17 cellular contexts compared by ENCODE assay signal in genomic region chr10:133445751-133446708, GRCh38. TPM values are rescaled to one million over a fixed set of nuclear protein-coding genes. Genes with fewer than 3 reads are reported as not detected.
A peak's percentile ranks its signal among the peaks of the same experiment; 100 is the strongest.
DNase-seq lines count a peak whose midpoint lies in the region; ATAC-seq and TF ChIP-seq lines count a peak whose summit lies in the region.
"Had no signal": no experiment of that assay in that cellular context is flagged by ENCODE, and none has a peak within 500 bp of the region (broad histone marks: within the 10 kb centered on the region; RNA-seq: fewer than 3 reads in every experiment).

No MANE protein-coding gene starts in this region.

- peaks cover 26% of the 10 kb centered on the region for H3K36me3 Mint-ChIP-seq in natural killer cell
- peaks cover 36% of the 10 kb centered on the region for H3K36me3 Mint-ChIP-seq in natural killer cell treated with Interleukin-12 subunit alpha and Interleukin-12 subunit beta and Interleukin-15 and Interleukin-18, amount 100 ng/mL, for 72 hours
- peaks cover 37% of the 10 kb centered on the region for H3K36me3 Mint-ChIP-seq in chondrocyte (ENCODE audit: low read depth)

- in situ Hi-C loops in transverse colon (cut with MboI; ENCODE audit: low pct_ligation_motif_present in 1 of 4, low pct_unique_long_range_greater_than_20kb in 1 of 4, low sequenced_read_pairs in 3 of 4): no loop called here

- TF ChIP-seq EP300 in transverse colon (IDR thresholded peaks at IDR 0.05; ENCODE audit: low read depth): no peak

- H3K4me3 ChIP-seq in aorta (ENCODE audit: low read length in 2 of 2) (no peak overlapping the region), transverse colon (no peak overlapping the region)
- H3K4me3 ChIP-seq: GM12878, MG63 had no signal

- intact Hi-C loops in natural killer cell (cut with micrococcal nuclease): loop anchor here (10.0 kb wide), 1 partner anchor 49 kb away; no protein-coding TSS in a partner anchor
- intact Hi-C loops in aorta (cut with DNase I): no loop called here
- intact Hi-C loops in transverse colon (cut with DNase I; ENCODE audit: low total_unique reads): no loop called here

- H3K27ac ChIP-seq in aorta (ENCODE audit: low read depth in 1 of 2, low read length in 2 of 2) (no peak overlapping the region), transverse colon (no peak overlapping the region)

- peaks cover 15 to 16% of the 10 kb centered on the region in 2 donors for H3K9me3 Mint-ChIP-seq in natural killer cell
- peaks cover 20% of the 10 kb centered on the region for H3K9me3 Mint-ChIP-seq in natural killer cell treated with Interleukin-12 subunit alpha and Interleukin-12 subunit beta and Interleukin-15 and Interleukin-18, amount 100 ng/mL, for 72 hours
- peaks cover 32% of the 10 kb centered on the region for H3K9me3 Mint-ChIP-seq in chondrocyte (ENCODE audit: low read depth)

- TF ChIP-seq POLR2A in transverse colon (IDR thresholded peaks at IDR 0.05): no peak
- TF ChIP-seq POLR2A in erythroblast (IDR thresholded peaks at IDR 0.05; ENCODE audit: low read length): no peak

- H3K9me3 ChIP-seq in aorta (ENCODE audit: control insufficient read depth, low read length) (peaks cover 3% of the 10 kb centered on the region), transverse colon (peaks cover 27 to 29% of the 10 kb centered on the region in 2 donors)

- H3K27me3 ChIP-seq in aorta (ENCODE audit: control insufficient read depth in 1 of 2, insufficient read depth in 2 of 2, low read length in 1 of 2) (no peaks in the 10 kb centered on the region), transverse colon (no peaks in the 10 kb centered on the region)
- H3K27me3 ChIP-seq: MG63 had no signal

- no peak for TF ChIP-seq CTCF in natural killer cell (IDR thresholded peaks at IDR 0.05)
- TF ChIP-seq CTCF in chondrocyte (IDR thresholded peaks at IDR 0.05): no peak
- no peak for TF ChIP-seq CTCF in transverse colon (IDR thresholded peaks at IDR 0.05)

- 43 to 52% methylated on average over 59 to 80 of the region's 80 CpGs for WGBS in aorta, 2 donors
- WGBS in transverse colon (ENCODE audit: low coverage in 1 of 2), 2 donors: 82 to 92% methylated on average over 8 to 69 of the region's 80 CpGs

- DNase-seq in natural killer cell: peak; percentile 13
- no peak for DNase-seq in natural killer cell treated with Interleukin-12 subunit alpha and Interleukin-12 subunit beta and Interleukin-15 and Interleukin-18, amount 100 ng/mL, for 72 hours (ENCODE audit: low spot score)
- DNase-seq in chondrocyte (ENCODE audit: low spot score): peak; percentile 83
- DNase-seq in mucosa of gallbladder (ENCODE audit: low spot score): peak; percentile 6
- DNase-seq in aorta: peak; percentile 43 to 76
- DNase-seq in transverse colon: no peak
- no peak for DNase-seq in erythroblast (lab: John Stamatoyannopoulos, UW)
- DNase-seq: AML-193, Caco-2, DMS53, GOT3, MG63, NCI-H1092 treated with DMSO at 0.1 percent for 48 hours, NCI-H1694, PC-3 had no signal

- H3K4me1 ChIP-seq in aorta (ENCODE audit: control insufficient read depth in 1 of 2, insufficient read depth in 2 of 2, low read length in 2 of 2) (no peaks in the 10 kb centered on the region), transverse colon (no peaks in the 10 kb centered on the region)
- H3K4me1 ChIP-seq: Caco-2 had no signal

- H3K27me3 Mint-ChIP-seq in natural killer cell (ENCODE audit: low read depth in 2 of 2) (peaks cover 2 to 13% of the 10 kb centered on the region in 2 donors), chondrocyte (ENCODE audit: low read depth) (peaks cover 2% of the 10 kb centered on the region)
- H3K27me3 Mint-ChIP-seq in natural killer cell treated with Interleukin-12 subunit alpha and Interleukin-12 subunit beta and Interleukin-15 and Interleukin-18, amount 100 ng/mL, for 72 hours: peaks cover 0 to 3% of the 10 kb centered on the region in 2 donors

- H3K27ac Mint-ChIP-seq in natural killer cell (no peak overlapping the region), chondrocyte (ENCODE audit: unreplicated experiment) (no peak overlapping the region)
- peak overlapping the region in 1 of 2 donors; percentile 9 for H3K27ac Mint-ChIP-seq in natural killer cell treated with Interleukin-12 subunit alpha and Interleukin-12 subunit beta and Interleukin-15 and Interleukin-18, amount 100 ng/mL, for 72 hours

- H3K4me1 Mint-ChIP-seq in natural killer cell (peaks cover 13 to 34% of the 10 kb centered on the region in 2 donors), chondrocyte (ENCODE audit: low read depth) (no peaks in the 10 kb centered on the region)
- H3K4me1 Mint-ChIP-seq in natural killer cell treated with Interleukin-12 subunit alpha and Interleukin-12 subunit beta and Interleukin-15 and Interleukin-18, amount 100 ng/mL, for 72 hours (ENCODE audit: low read depth in 2 of 2): peaks cover 12 to 21% of the 10 kb centered on the region in 2 donors

- ATAC-seq in natural killer cell (no peak), aorta (ENCODE audit: low FRiP score) (no peak), GM21515 (IDR thresholded peaks at IDR 0.05; ENCODE audit: unreplicated experiment) (no peak)
- no peak for ATAC-seq in natural killer cell treated with Interleukin-12 subunit alpha and Interleukin-12 subunit beta and Interleukin-15 and Interleukin-18, amount 100 ng/mL, for 72 hours
- ATAC-seq: GM12878, PC-3 had no signal

- H3K4me3 Mint-ChIP-seq in natural killer cell (no peak overlapping the region), chondrocyte (ENCODE audit: unreplicated experiment) (no peak overlapping the region)
- H3K4me3 Mint-ChIP-seq in natural killer cell treated with Interleukin-12 subunit alpha and Interleukin-12 subunit beta and Interleukin-15 and Interleukin-18, amount 100 ng/mL, for 72 hours: no peak overlapping the region

- H3K36me3 ChIP-seq in aorta (ENCODE audit: control insufficient read depth in 1 of 2, insufficient read depth in 2 of 2, low read length in 1 of 2): no peaks in the 10 kb centered on the region
- no peaks in the 10 kb centered on the region for H3K36me3 ChIP-seq in transverse colon

RNA-seq across cellular contexts. Expression of gene SCART1, which starts 7.7 kb away (rescaled TPM):
- 10 to 100 TPM in 1 of 3 donors, 1 to 10 TPM in 2; 8.6 to 13.8 (median 9.9) TPM for total RNA-seq in natural killer cell
- total RNA-seq in natural killer cell treated with Interleukin-12 subunit alpha and Interleukin-12 subunit beta and Interleukin-15 and Interleukin-18, amount 100 ng/mL, for 72 hours: 1 to 10 TPM; 2.0 to 3.6 TPM
- total RNA-seq in chondrocyte: 2.2 to 6.6 TPM (median 2.4 TPM) in 3 replicates
- 3.6 TPM for total RNA-seq in mucosa of gallbladder
- total RNA-seq in aorta: 1 to 10 TPM; 5.4 to 7.3 TPM
- polyA plus RNA-seq in aorta: 1 to 10 TPM in 1 of 2 donors, not detected in 1; 2.4 TPM
- 1 to 10 TPM; 1.6 to 6.5 (median 3.1) TPM for total RNA-seq in transverse colon

RNA-seq across cellular contexts. Expression of gene SPRN, which starts 21.6 kb away (rescaled TPM):
- total RNA-seq in natural killer cell: not detected
- total RNA-seq in natural killer cell treated with Interleukin-12 subunit alpha and Interleukin-12 subunit beta and Interleukin-15 and Interleukin-18, amount 100 ng/mL, for 72 hours: not detected
- total RNA-seq in chondrocyte: 2.4 to 7.3 TPM (median 6.5 TPM) in 3 replicates
- total RNA-seq in mucosa of gallbladder: not detected
- not detected for total RNA-seq in aorta
- under 1 TPM in 1 of 2 donors, not detected in 1; 0.28 TPM for polyA plus RNA-seq in aorta
- total RNA-seq in transverse colon: not detected
- total RNA-seq: Caco-2, GM12878, PC-3 had no signal

RNA-seq across cellular contexts. Expression of gene MTG1, which starts 52.1 kb away (rescaled TPM):
- 10 to 100 TPM; 64.3 to 76.3 (median 67.1) TPM for total RNA-seq in natural killer cell
- total RNA-seq in natural killer cell treated with Interleukin-12 subunit alpha and Interleukin-12 subunit beta and Interleukin-15 and Interleukin-18, amount 100 ng/mL, for 72 hours: 100 to 1,000 TPM in 1 of 2 donors, 10 to 100 TPM in 1; 44.2 to 105 TPM
- total RNA-seq in chondrocyte: 33.2 to 53.0 TPM (median 36.7 TPM) in 3 replicates
- 50.6 TPM for total RNA-seq in mucosa of gallbladder
- total RNA-seq in aorta: 10 to 100 TPM; 25.9 to 39.3 TPM
- 10 to 100 TPM; 13.1 to 36.1 TPM for polyA plus RNA-seq in aorta
- total RNA-seq in transverse colon: 100 to 1,000 TPM in 1 of 4 donors, 10 to 100 TPM in 3; 26.5 to 139 (median 47.0) TPM

Comparison
In these comparisons a context has a peak if more than half of its experiments do, and no peak if none do; other contexts are left out.
1. DNase-seq: peak in natural killer cell (single experiment), chondrocyte (single experiment), mucosa of gallbladder (single experiment) and aorta (2 of 2); none in natural killer cell treated with Interleukin-12 subunit alpha and Interleukin-12 subunit beta and Interleukin-15 and Interleukin-18, amount 100 ng/mL, for 72 hours (single experiment), transverse colon (single experiment) and erythroblast (0 of 2).